In the genomic region with DNA sequence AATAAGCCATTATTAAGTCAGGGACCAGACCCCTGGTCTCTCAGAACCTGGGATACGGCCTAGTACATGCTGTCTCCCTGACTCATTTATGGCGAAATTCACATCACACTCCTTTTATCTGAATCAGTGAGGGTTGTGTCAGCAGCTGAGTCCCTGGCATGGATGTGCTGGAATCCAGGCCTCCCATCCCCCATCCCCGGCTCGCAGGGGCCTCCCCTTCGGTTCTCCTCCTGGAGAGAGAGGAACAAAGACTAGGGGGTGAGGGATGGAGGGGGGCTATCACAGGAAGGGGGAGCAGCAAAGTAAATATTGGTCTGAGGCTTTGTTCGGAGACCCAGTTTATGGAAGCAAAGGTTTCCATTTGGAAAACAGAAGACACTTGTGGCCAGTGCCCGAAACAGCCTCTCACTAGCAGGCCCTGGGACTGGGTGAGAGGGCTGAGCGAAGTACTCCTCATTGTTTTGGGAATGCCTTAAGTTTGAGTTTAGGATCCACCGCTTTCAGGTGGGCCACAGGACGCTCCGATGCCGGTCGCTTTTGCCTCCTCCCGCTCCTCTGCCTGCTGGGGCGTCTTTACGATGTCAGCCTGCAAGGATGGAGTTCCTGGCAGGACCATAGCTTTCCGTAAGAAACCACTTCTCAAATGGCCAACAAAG, we compare ENCODE assay signal across 10 cellular contexts.
DNase-seq lines count a peak whose midpoint lies in the region; ATAC-seq and TF ChIP-seq lines count a peak whose summit lies in the region.
"Had no signal": no experiment of that assay in that cellular context is flagged by ENCODE, and none has a peak within 500 bp of the region (broad histone marks: within the 10 kb centered on the region; RNA-seq: fewer than 3 reads in every experiment).

No MANE protein-coding gene starts in this region.

- TF ChIP-seq CTCF in AG04449 (IDR thresholded peaks at IDR 0.05; ENCODE audit: insufficient read depth, low read length, missing control alignments): no peak
- TF ChIP-seq CTCF in IMR-90 (conservative IDR thresholded peaks at IDR 0.05; ENCODE audit: low read depth, low read length): no peak

- peak overlapping the region; percentile 93 for H2BK20ac ChIP-seq in IMR-90 (ENCODE audit: low read depth, low read length)

- H3K4me2 ChIP-seq in IMR-90 (ENCODE audit: low read depth, low read length) (0 out of 2 replicates have a peak overlapping the region, but pooled peaks have one; percentile 9), mesenchymal stem cell (ENCODE audit: low read length, poor library complexity, severe bottlenecking) (no peak overlapping the region)

- peak overlapping the region; percentile 54; the same call in 1 of the 2 replicates for H3K56ac ChIP-seq in IMR-90 (ENCODE audit: extremely low read depth, insufficient read depth, low read length)

- no CpG with 5 or more reads among the region's 17 CpGs for WGBS in IMR-90 (ENCODE audit: extremely low coverage in 2 of 2, insufficient read length in 1 of 2), 2 experiments
- 57% methylated on average over 16 of the region's 17 CpGs for WGBS in mesenchymal stem cell

- no peak overlapping the region for H3K4me3 ChIP-seq in AG04449 (ENCODE audit: low read depth, low read length)
- H3K4me3 ChIP-seq in IMR-90 (ENCODE audit: insufficient read depth, low read depth, low read length): no peak overlapping the region
- no peak overlapping the region for H3K4me3 ChIP-seq in mesenchymal stem cell (ENCODE audit: insufficient read depth in 1 of 2, low read depth in 1 of 2, low read length in 2 of 2)

- dilution Hi-C loops in IMR-90 (cut with HindIII; ENCODE audit: low sequenced_read_pairs, unreplicated experiment): loop anchor here (25.0 kb wide), 1 partner anchor 246 kb away; no protein-coding TSS in a partner anchor

- peak; percentile 76 for ATAC-seq in IMR-90 (ENCODE audit: low read depth)
- ATAC-seq in HG03457 (IDR thresholded peaks at IDR 0.05; ENCODE audit: unreplicated experiment): no peak
- ATAC-seq: natural killer cell; stimulated activated memory B cell treated with anti-CD40 and anti-IgM and Interleukin-4, amounts not matched to agents 10 μg/mL and 1 μg/mL and 100 μg/mL, for 72 hours had no signal

- H3K4ac ChIP-seq in IMR-90 (ENCODE audit: low read depth, low read length) (peak overlapping the region; percentile 86), mesenchymal stem cell (ENCODE audit: low read depth in 1 of 2, low read length in 2 of 2) (peak overlapping the region; percentile 7 to 91)

- H2BK15ac ChIP-seq in IMR-90 (ENCODE audit: low read depth, low read length) (peak overlapping the region; percentile 83), mesenchymal stem cell (ENCODE audit: low read depth, poor library complexity, severe bottlenecking) (no peak overlapping the region)

- H3K23ac ChIP-seq in IMR-90 (ENCODE audit: low read depth, low read length) (peak overlapping the region; percentile 4; the same call in 1 of the 2 replicates), mesenchymal stem cell (ENCODE audit: low read length in 2 of 2) (no peak overlapping the region)

- no peak for TF ChIP-seq POLR2A in IMR-90 (IDR thresholded peaks at IDR 0.05; ENCODE audit: low read depth, low read length)

- H3K4me1 ChIP-seq in IMR-90 (ENCODE audit: control insufficient read depth, insufficient read depth, low read length) (peaks cover 37% of the 10 kb centered on the region), mesenchymal stem cell (ENCODE audit: control insufficient read depth, insufficient read depth, low read depth, low read length) (peaks cover 29% of the 10 kb centered on the region)

- H3K36me3 ChIP-seq in IMR-90 (ENCODE audit: control insufficient read depth, insufficient read depth, low read length) (no peaks in the 10 kb centered on the region), mesenchymal stem cell (ENCODE audit: control insufficient read depth in 1 of 2, insufficient read depth in 2 of 2, low read depth in 1 of 2, low read length in 2 of 2) (no peaks in the 10 kb centered on the region)

- peak overlapping the region; percentile 85 for H3K14ac ChIP-seq in IMR-90 (replicated peaks; ENCODE audit: low read depth, low read length)
- no peak overlapping the region for H3K14ac ChIP-seq in mesenchymal stem cell (ENCODE audit: low read length in 2 of 2)

- no peaks in the 10 kb centered on the region for H3K9me3 ChIP-seq in IMR-90 (ENCODE audit: control insufficient read depth, insufficient read depth, low read length)
- no peaks in the 10 kb centered on the region for H3K9me3 ChIP-seq in mesenchymal stem cell (ENCODE audit: control insufficient read depth, low read length)

- intact Hi-C loops in IMR-90 (cut with micrococcal nuclease): loop anchor here (2.0 kb wide), 1 partner anchor 284 kb away; no protein-coding TSS in a partner anchor

- peak overlapping the region; percentile 69 for H4K5ac ChIP-seq in IMR-90 (ENCODE audit: low read depth, low read length)

- peak overlapping the region; percentile 88 for H2BK120ac ChIP-seq in IMR-90 (ENCODE audit: low read depth, low read length)
- H2BK120ac ChIP-seq in mesenchymal stem cell (ENCODE audit: low read depth, low read length): peak overlapping the region; percentile 44

- H4K91ac ChIP-seq in IMR-90 (ENCODE audit: insufficient read depth, low read depth, low read length) (peak overlapping the region; percentile 92), mesenchymal stem cell (ENCODE audit: low read length) (peak overlapping the region; percentile 58)

- H2AFZ ChIP-seq in IMR-90 (replicated peaks; ENCODE audit: low read length, poor library complexity): peak overlapping the region; percentile 55
- H2AFZ ChIP-seq in mesenchymal stem cell (ENCODE audit: low read depth, low read length): peak overlapping the region; percentile 18

- POLR2A ChIA-PET in AG04449 (lab: Yijun Ruan, JAX): interaction anchor here (0.6 to 1.7 kb wide), 2 partner anchors 92 to 229 kb away, joined by 3 to 7 read pairs; a partner anchor contains a TSS
- POLR2A ChIA-PET in IMR-90 (lab: Charles Lee; ENCODE audit: unreplicated experiment): no interaction called here

- peak overlapping the region in 1 of 2 experiments; percentile 89 for H2BK12ac ChIP-seq in mesenchymal stem cell (ENCODE audit: low read length in 2 of 2)

- H3K18ac ChIP-seq in IMR-90 (ENCODE audit: low read depth, low read length) (peak overlapping the region; percentile 83), mesenchymal stem cell (ENCODE audit: low read depth in 1 of 2, low read length in 2 of 2) (peak overlapping the region; percentile 44 to 90)

- in situ Hi-C loops in IMR-90 (cut with MboI; ENCODE audit: low sequenced_read_pairs): no loop called here

- H3K27me3 ChIP-seq in IMR-90 (ENCODE audit: control insufficient read depth, insufficient read depth, low read length): no peaks in the 10 kb centered on the region
- no peaks in the 10 kb centered on the region for H3K27me3 ChIP-seq in mesenchymal stem cell (ENCODE audit: control insufficient read depth in 1 of 2, insufficient read depth in 1 of 2, low read length in 2 of 2)

- H2AK9ac ChIP-seq in IMR-90 (replicated peaks; ENCODE audit: low read depth, low read length, poor library complexity): peak overlapping the region; percentile 7

- BruUV-seq in IMR-90 (replicated peaks; lab: Mats Ljungman, UMichigan): no TSS peak

- H2BK5ac ChIP-seq in IMR-90 (ENCODE audit: low read depth, low read length, poor library complexity, severe bottlenecking) (peak overlapping the region; percentile 96), mesenchymal stem cell (ENCODE audit: low read depth, low read length, poor library complexity, severe bottlenecking) (peak overlapping the region; percentile 48)

- peak; percentile 35; the same call in 1 of the 2 replicates for TF ChIP-seq RAD21 in IMR-90 (IDR thresholded peaks at IDR 0.05; ENCODE audit: low read length)

- no peaks in the 10 kb centered on the region for H4K20me1 ChIP-seq in IMR-90 (ENCODE audit: insufficient read depth, low read length)

- peak overlapping the region; percentile 83 to 97 for H4K8ac ChIP-seq in IMR-90 (ENCODE audit: low read depth in 2 of 2, low read length in 2 of 2)
- H4K8ac ChIP-seq in mesenchymal stem cell (ENCODE audit: low read length): peak overlapping the region; percentile 46

- H3K79me1 ChIP-seq in IMR-90 (ENCODE audit: low read depth in 1 of 2, low read length in 2 of 2) (peaks cover 0 to 23% of the 10 kb centered on the region in 2 experiments; a peak in 2 of 4 replicates), mesenchymal stem cell (replicated peaks; ENCODE audit: low read length, poor library complexity, severe bottlenecking) (peaks cover 19% of the 10 kb centered on the region)

- CTCF ChIA-PET in AG04449 (lab: Yijun Ruan, JAX): interaction anchor here (1.0 to 2.2 kb wide), 6 partner anchors 9 to 371 kb away, joined by 3 to 11 read pairs (median 3); no protein-coding TSS in a partner anchor
- CTCF ChIA-PET in IMR-90 (lab: Yijun Ruan, JAX): interaction anchor here (2.7 kb wide), 1 partner anchor 371 kb away, joined by 14 read pairs; no protein-coding TSS in a partner anchor

- H3K9me1 ChIP-seq in IMR-90 (ENCODE audit: insufficient read depth, low read length): peaks cover 22% of the 10 kb centered on the region

- peak; percentile 83 for DNase-seq in AG04449 (ENCODE audit: low read depth, low spot score)
- peak; percentile 98 for DNase-seq in IMR-90
- peak; percentile 41 for DNase-seq in epithelial cell of prostate (ENCODE audit: low read depth, low spot score)
- peak; percentile 96 for DNase-seq in mesenchymal stem cell
- no peak for DNase-seq in CD1c-positive myeloid dendritic cell (ENCODE audit: extremely low spot score)
- no peak for DNase-seq in NCI-H1694 (lab: John Stamatoyannopoulos, UW)
- DNase-seq in NOMO-1 (lab: John Stamatoyannopoulos, UW; ENCODE audit: unreplicated experiment in 2 of 2): no peak
- DNase-seq: natural killer cell had no signal

- H3K27ac ChIP-seq in IMR-90 (ENCODE audit: insufficient read depth, low read length): peak overlapping the region; percentile 82
- H3K27ac ChIP-seq in epithelial cell of prostate: peak overlapping the region; percentile 60
- H3K27ac ChIP-seq in mesenchymal stem cell (ENCODE audit: low read length, poor library complexity, severe bottlenecking): peak overlapping the region; percentile 63

- H2AK5ac ChIP-seq in IMR-90 (ENCODE audit: low read depth, low read length) (peak overlapping the region; percentile 98), mesenchymal stem cell (ENCODE audit: low read length, severe bottlenecking) (peak overlapping the region; percentile 29)

- peak overlapping the region; percentile 36 for H3K9ac ChIP-seq in IMR-90 (ENCODE audit: low read depth, low read length)
- peak overlapping the region; percentile 78 for H3K9ac ChIP-seq in mesenchymal stem cell (ENCODE audit: low read length)

TF ChIP-seq in IMR-90, 13 proteins besides CTCF, POLR2A, EP300 and RAD21 (continues in another document):
- TF ChIP-seq CHD1 (IDR thresholded peaks at IDR 0.05; ENCODE audit: low read depth, low read length) (no peak), BHLHE40 (IDR thresholded peaks at IDR 0.05; ENCODE audit: low read depth, low read length) (peak; percentile 78), SMC3 (IDR thresholded peaks at IDR 0.05; ENCODE audit: low read depth, low read length) (peak; percentile 27; the same call in 1 of the 2 replicates), CEBPB (IDR thresholded peaks at IDR 0.05; ENCODE audit: low read depth, low read length) (peak; percentile 96), RFX5 (IDR thresholded peaks at IDR 0.05; ENCODE audit: low read depth, low read length) (no peak), MAZ (IDR thresholded peaks at IDR 0.05; ENCODE audit: borderline replicate concordance, low read depth, low read length) (peak; percentile 72)

Comparison
In these comparisons a context has a peak if more than half of its experiments do, and no peak if none do; other contexts are left out.
1. DNase-seq: peak in AG04449 (single experiment), IMR-90 (single experiment), epithelial cell of prostate (single experiment) and mesenchymal stem cell (single experiment); none in CD1c-positive myeloid dendritic cell (single experiment), NCI-H1694 (single experiment) and NOMO-1 (0 of 2).
2. Peak in every context shown above with its lines, with median percentiles within 50 percentile points of each other: H3K27ac ChIP-seq.